1 cellular context compared by ENCODE assay signal in the genomic region with DNA sequence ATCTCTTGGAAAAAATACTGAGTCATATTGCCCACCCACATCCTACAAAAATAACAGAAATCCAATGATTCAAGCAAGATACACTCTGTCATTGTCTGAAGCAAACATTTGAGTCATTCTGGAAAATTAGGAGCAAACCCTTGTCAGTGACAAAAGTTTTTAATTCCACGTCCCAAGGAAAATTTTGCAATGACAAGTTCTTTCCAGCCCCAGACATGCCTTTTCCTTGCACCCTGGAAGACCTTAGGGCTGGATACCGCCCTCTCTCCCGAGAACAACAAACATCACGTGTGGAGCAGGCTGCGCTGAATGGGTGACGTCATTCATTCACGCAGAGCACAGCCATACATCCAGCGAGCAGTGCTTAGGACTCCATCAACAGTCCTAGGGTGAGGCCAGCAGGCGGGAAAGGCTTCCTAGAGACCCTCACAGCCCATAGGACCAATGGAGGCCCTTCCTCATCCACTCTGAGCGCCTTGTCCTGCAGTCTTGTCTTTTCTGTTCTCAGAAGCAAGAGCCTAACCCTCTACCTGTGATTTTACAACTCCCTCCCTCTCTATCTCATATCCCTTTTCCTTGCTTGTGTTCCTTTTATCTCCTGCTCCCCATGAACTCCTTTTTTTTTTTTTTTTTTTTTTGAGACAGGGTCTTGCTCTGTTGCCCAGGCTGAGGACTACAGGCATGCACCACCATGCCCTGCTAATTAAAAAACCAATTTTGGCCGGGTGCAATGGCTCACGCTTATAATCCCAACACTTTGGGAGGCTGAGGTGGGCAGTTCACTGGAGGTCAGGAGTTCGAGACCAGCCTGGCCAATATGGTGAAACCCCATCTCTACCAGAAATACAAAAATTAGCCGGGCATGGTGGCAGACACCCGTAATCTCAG.
TF ChIP-seq lines count a peak whose summit lies in the region.

No MANE protein-coding gene starts in this region.

TF ChIP-seq in K562, 482 proteins besides CTCF, POLR2A, EP300 and RAD21 (continued from another document and continues in another):
- TF ChIP-seq, protein P1, sequence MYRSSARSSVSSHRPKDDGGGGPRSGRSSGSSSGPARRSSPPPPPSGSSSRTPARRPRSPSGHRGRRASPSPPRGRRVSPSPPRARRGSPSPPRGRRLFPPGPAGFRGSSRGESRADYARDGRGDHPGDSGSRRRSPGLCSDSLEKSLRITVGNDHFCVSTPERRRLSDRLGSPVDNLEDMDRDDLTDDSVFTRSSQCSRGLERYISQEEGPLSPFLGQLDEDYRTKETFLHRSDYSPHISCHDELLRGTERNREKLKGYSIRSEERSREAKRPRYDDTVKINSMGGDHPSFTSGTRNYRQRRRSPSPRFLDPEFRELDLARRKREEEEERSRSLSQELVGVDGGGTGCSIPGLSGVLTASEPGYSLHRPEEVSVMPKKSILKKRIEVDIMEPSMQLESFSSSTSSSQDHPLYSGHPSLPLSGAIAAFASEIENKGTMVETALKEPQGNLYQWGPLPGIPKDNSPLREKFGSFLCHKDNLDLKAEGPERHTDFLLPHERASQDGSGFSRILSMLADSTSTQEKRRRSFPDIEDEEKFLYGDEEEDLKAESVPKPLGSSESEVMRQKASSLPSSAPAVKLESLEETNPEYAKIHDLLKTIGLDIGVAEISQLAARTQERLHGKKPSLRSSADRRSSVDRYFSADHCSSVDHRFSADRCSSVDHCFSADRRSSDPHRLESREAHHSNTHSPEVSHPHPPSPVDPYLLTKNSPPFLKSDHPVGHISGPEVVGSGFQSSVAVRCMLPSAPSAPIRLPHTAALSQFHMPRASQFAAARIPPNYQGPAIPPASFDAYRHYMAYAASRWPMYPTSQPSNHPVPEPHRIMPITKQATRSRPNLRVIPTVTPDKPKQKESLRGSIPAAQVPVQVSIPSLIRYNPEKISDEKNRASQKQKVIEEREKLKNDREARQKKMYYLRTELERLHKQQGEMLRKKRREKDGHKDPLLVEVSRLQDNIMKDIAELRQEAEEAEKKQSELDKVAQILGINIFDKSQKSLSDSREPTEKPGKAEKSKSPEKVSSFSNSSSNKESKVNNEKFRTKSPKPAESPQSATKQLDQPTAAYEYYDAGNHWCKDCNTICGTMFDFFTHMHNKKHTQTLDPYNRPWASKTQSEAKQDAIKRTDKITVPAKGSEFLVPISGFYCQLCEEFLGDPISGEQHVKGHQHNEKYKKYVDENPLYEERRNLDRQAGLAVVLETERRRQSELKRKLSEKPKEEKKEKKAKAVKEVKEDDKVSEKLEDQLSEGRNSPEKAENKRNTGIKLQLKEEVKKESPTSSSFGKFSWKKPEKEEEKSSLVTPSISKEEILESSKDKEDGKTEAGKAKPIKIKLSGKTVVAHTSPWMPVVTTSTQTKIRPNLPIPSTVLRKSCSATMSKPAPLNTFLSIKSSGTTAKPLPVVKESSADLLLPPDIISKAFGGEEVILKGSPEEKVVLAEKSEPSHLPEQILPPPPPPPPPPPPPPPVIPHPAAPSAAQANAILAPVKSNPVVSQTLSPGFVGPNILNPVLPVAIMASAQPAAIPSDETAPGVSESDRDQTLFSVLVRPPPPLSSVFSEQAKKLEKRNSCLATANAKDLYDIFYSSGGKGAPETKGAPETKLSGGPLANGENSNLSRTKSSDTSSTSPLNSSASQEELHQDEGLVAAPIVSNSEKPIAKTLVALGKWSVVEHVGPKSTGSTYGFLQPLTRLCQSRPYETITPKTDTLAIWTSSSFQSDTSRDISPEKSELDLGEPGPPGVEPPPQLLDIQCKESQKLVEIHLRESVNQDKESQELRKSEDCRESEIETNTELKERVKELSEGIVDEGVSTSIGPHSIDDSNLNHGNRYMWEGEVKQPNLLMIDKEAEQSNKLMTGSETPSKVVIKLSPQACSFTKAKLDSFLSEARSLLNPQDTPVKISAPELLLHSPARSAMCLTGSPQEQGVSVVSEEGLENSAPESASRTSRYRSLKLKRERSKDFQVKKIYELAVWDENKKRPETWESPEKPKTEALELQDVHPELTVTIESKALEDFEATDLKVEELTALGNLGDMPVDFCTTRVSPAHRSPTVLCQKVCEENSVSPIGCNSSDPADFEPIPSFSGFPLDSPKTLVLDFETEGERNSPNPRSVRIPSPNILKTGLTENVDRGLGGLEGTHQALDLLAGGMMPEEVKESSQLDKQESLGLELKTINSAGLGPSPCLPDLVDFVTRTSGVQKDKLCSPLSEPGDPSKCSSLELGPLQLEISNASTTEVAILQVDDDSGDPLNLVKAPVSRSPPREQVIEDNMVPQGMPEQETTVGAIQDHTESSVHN (IDR thresholded peaks at IDR 0.05; ENCODE audit: borderline replicate concordance in 1 of 2, low read depth in 1 of 2), result peak in 1 of 2 experiments; percentile 79; a peak in 2 of 4 replicates
- TF ChIP-seq PRMT5 (CRISPR knock-in tag; IDR thresholded peaks at IDR 0.05) (no peak), SRF (CRISPR knock-in tag; IDR thresholded peaks at IDR 0.05) (peak in 1 of 2 experiments; percentile 15; a peak in 1 of 4 replicates), MTA3 (IDR thresholded peaks at IDR 0.05; ENCODE audit: borderline replicate concordance) (peak; percentile 73; the same call in 1 of the 2 replicates), TBL1XR1 (IDR thresholded peaks at IDR 0.05; ENCODE audit: low read length in 2 of 2) (no peak), NFXL1 (CRISPR knock-in tag; IDR thresholded peaks at IDR 0.05) (no peak), ZBTB17 (CRISPR knock-in tag; IDR thresholded peaks at IDR 0.05) (peak; percentile 21; the same call in 1 of the 2 replicates), POLR3A (IDR thresholded peaks at IDR 0.05; ENCODE audit: borderline replicate concordance, extremely low read depth, insufficient read depth, insufficient read length) (no peak), ARNT (IDR thresholded peaks at IDR 0.05) (no peak; a peak in 1 of 4 replicates), ZNF785 (CRISPR knock-in tag; IDR thresholded peaks at IDR 0.05) (0 out of 2 replicates have a peak, but pooled peaks have one; percentile 43), TSC22D4 (tag; IDR thresholded peaks at IDR 0.05) (no peak), ZNF586 (CRISPR knock-in tag; conservative IDR thresholded peaks at IDR 0.05) (no peak), ZNF23 (CRISPR knock-in tag; IDR thresholded peaks at IDR 0.05) (no peak)
- TF ChIP-seq, protein P2, sequence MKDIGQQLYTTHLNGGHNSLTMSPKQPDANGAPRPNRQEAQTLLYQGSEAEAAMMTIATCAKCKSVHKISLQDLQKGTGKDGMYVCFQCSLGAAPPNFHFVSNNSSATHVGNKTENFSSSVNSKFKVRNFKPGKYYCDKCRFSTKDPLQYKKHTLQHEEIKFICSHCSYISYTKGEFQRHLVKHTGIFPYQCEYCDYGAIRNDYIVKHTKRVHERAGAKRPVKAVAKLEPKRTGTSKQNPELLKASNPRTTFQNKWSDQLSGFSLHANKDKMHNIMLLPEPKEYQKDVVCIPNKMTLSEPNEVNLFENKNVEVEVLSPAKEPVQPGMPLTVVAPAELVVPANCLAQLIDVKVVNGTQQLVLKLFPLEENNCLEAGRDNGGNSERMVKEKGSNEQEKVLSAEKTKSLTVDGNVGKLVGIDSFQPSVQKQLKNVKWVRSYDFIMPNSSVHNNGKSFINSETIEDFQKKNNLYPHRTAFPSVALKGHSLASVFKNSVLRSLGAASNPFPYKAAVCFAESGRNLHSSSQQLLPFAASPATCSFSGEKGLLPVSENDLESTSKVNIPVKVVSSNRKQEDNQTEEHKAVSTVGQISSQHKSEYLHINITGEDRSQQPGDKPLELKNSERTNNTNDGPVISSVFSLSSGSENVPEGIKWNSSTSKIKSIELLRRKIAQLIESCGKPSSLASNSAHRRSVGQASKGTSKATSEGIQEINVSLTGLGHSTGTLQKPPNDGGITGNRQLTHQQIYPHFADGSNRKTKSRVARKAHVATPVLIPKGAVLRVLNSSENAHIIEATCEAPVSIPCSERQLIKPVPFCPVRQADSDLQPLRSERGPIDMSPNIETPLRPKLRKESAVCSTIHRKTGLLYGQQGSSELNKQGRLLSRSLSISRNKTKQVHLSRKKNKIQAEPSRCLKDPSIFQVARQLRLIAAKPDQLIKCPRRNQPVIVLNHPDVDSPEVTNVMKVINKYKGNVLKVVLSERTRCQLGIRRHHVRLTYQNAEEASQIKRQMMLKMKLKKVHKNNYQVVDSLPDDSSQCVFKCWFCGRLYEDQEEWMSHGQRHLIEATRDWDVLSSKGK (CRISPR knock-in tag; IDR thresholded peaks at IDR 0.05), result no peak
- TF ChIP-seq, protein P3, sequence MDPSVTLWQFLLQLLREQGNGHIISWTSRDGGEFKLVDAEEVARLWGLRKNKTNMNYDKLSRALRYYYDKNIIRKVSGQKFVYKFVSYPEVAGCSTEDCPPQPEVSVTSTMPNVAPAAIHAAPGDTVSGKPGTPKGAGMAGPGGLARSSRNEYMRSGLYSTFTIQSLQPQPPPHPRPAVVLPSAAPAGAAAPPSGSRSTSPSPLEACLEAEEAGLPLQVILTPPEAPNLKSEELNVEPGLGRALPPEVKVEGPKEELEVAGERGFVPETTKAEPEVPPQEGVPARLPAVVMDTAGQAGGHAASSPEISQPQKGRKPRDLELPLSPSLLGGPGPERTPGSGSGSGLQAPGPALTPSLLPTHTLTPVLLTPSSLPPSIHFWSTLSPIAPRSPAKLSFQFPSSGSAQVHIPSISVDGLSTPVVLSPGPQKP (CRISPR knock-in tag; IDR thresholded peaks at IDR 0.05), result no peak
- TF ChIP-seq, protein P4, sequence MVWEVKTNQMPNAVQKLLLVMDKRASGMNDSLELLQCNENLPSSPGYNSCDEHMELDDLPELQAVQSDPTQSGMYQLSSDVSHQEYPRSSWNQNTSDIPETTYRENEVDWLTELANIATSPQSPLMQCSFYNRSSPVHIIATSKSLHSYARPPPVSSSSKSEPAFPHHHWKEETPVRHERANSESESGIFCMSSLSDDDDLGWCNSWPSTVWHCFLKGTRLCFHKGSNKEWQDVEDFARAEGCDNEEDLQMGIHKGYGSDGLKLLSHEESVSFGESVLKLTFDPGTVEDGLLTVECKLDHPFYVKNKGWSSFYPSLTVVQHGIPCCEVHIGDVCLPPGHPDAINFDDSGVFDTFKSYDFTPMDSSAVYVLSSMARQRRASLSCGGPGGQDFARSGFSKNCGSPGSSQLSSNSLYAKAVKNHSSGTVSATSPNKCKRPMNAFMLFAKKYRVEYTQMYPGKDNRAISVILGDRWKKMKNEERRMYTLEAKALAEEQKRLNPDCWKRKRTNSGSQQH (CRISPR knock-in tag; IDR thresholded peaks at IDR 0.05), result peak; percentile 74; the same call in 1 of the 2 replicates
- TF ChIP-seq, protein P5, sequence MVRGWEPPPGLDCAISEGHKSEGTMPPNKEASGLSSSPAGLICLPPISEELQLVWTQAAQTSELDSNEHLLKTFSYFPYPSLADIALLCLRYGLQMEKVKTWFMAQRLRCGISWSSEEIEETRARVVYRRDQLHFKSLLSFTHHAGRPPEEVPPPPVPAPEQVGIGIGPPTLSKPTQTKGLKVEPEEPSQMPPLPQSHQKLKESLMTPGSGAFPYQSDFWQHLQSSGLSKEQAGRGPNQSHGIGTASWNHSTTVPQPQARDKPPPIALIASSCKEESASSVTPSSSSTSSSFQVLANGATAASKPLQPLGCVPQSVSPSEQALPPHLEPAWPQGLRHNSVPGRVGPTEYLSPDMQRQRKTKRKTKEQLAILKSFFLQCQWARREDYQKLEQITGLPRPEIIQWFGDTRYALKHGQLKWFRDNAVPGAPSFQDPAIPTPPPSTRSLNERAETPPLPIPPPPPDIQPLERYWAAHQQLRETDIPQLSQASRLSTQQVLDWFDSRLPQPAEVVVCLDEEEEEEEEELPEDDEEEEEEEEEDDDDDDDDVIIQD (CRISPR knock-in tag; IDR thresholded peaks at IDR 0.05), result peak; percentile 43; the same call in 1 of the 2 replicates
- TF ChIP-seq, protein P6, sequence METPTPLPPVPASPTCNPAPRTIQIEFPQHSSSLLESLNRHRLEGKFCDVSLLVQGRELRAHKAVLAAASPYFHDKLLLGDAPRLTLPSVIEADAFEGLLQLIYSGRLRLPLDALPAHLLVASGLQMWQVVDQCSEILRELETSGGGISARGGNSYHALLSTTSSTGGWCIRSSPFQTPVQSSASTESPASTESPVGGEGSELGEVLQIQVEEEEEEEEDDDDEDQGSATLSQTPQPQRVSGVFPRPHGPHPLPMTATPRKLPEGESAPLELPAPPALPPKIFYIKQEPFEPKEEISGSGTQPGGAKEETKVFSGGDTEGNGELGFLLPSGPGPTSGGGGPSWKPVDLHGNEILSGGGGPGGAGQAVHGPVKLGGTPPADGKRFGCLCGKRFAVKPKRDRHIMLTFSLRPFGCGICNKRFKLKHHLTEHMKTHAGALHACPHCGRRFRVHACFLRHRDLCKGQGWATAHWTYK (CRISPR knock-in tag; IDR thresholded peaks at IDR 0.05), result no peak; the same call in 1 of the 2 replicates
- TF ChIP-seq, protein P7, sequence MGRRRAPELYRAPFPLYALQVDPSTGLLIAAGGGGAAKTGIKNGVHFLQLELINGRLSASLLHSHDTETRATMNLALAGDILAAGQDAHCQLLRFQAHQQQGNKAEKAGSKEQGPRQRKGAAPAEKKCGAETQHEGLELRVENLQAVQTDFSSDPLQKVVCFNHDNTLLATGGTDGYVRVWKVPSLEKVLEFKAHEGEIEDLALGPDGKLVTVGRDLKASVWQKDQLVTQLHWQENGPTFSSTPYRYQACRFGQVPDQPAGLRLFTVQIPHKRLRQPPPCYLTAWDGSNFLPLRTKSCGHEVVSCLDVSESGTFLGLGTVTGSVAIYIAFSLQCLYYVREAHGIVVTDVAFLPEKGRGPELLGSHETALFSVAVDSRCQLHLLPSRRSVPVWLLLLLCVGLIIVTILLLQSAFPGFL (CRISPR knock-in tag; IDR thresholded peaks at IDR 0.05), result no peak
